ENCODE assay signal across 19 cellular contexts in the genomic region with DNA sequence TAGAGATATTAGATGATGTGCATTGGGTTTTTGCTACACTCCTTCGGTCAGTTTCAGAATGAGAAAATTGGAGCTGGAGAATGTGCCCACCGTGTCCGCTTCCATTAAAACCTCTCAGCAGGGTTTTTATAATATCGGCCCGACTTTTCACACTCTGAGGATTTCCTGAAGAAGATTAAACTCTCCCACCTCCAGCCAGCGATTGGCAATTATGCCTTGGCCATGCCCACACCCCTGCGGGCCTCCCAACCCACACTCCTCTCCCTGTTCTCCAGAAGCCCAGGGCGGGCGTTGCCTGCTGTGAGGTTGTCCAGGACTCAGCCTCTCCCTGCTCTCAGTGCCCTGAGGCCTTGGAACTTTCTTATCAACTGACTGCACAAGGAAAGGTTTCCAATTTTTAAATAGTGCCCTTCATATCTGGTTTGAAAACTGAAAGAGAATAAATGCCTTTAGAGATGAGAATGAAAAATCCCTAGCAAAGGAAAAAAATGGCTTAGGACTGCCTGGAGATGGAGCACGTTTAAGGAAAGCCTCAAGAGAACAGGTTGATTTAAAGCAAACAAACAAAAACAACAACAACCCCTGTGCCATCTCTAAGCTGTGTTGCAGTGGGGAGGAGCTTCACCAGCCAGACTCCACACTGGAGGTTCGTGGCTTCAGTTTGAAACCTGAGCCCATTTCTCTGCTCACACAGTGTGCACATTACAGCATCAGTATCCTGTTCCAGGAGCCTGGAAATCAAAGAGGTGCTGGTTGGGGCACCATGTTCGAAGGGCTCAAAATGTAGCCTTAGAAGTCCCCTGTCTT.
DNase-seq lines count a peak whose midpoint lies in the region; ATAC-seq and TF ChIP-seq lines count a peak whose summit lies in the region.
"Had no signal": no experiment of that assay in that cellular context is flagged by ENCODE, and none has a peak within 500 bp of the region (broad histone marks: within the 10 kb centered on the region; RNA-seq: fewer than 3 reads in every experiment).

No MANE protein-coding gene starts in this region.

- H3K9ac ChIP-seq in SK-N-MC (ENCODE audit: insufficient read length): no peak overlapping the region
- H3K9ac ChIP-seq in smooth muscle cell (ENCODE audit: low read depth): peak overlapping the region; percentile 71

- TF ChIP-seq CTCF in smooth muscle cell (IDR thresholded peaks at IDR 0.05; ENCODE audit: borderline replicate concordance, insufficient read depth, poor library complexity, severe bottlenecking): no peak

- no peaks in the 10 kb centered on the region for H4K20me1 ChIP-seq in smooth muscle cell (ENCODE audit: low read depth)

- no peak overlapping the region for H2AFZ ChIP-seq in smooth muscle cell (ENCODE audit: low read depth)

- peaks cover 2% of the 10 kb centered on the region for H3K79me2 ChIP-seq in smooth muscle cell (ENCODE audit: low read depth)

- 16% methylated on average over 12 of the region's 12 CpGs for WGBS in smooth muscle cell (ENCODE audit: low lambda C conversion rate)

- H3K9me3 ChIP-seq in SK-N-MC (ENCODE audit: low read depth, low read length): no peaks in the 10 kb centered on the region
- H3K9me3 ChIP-seq in smooth muscle cell (replicated peaks; ENCODE audit: low read depth): no peaks in the 10 kb centered on the region
- H3K9me3 ChIP-seq: pancreas had no signal

- intact Hi-C loops in left ventricle myocardium superior (cut with micrococcal nuclease): no loop called here

- H3F3A ChIP-seq in smooth muscle cell (ENCODE audit: low read depth): peaks cover 24% of the 10 kb centered on the region

- H3K27ac ChIP-seq in SK-N-MC (no peak overlapping the region), smooth muscle cell (ENCODE audit: low read depth) (peak overlapping the region; percentile 88)
- H3K27ac ChIP-seq: pancreas, VCaP had no signal

- H3K36me3 ChIP-seq in SK-N-MC (ENCODE audit: insufficient read depth, low read length): no peaks in the 10 kb centered on the region
- no peaks in the 10 kb centered on the region for H3K36me3 ChIP-seq in smooth muscle cell (ENCODE audit: low read depth)
- H3K36me3 ChIP-seq: pancreas had no signal

- ATAC-seq in left ventricle myocardium superior: peak; percentile 72
- no peak for ATAC-seq in HG02884 (IDR thresholded peaks at IDR 0.05; ENCODE audit: unreplicated experiment)
- ATAC-seq: GM12878, K562, pancreas had no signal

- H3K4me1 ChIP-seq in smooth muscle cell (ENCODE audit: low read depth): peaks cover 27% of the 10 kb centered on the region
- H3K4me1 ChIP-seq: pancreas had no signal

- DNase-seq in NCI-H510A (lab: John Stamatoyannopoulos, UW) (peak; percentile 3), NCI-H510A treated with DMSO at 0.1 percent for 48 hours (lab: John Stamatoyannopoulos, UW) (no peak), SK-N-MC (ENCODE audit: low read depth, low spot score) (no peak), left ventricle myocardium superior (no peak), smooth muscle cell (lab: John Stamatoyannopoulos, UW; ENCODE audit: unreplicated experiment) (no peak), anterior cingulate cortex (lab: John Stamatoyannopoulos, UW) (no peak), NCI-H1930 (lab: John Stamatoyannopoulos, UW) (no peak)
- DNase-seq: 8988T; activated CD8-positive, alpha-beta memory T cell treated with anti-CD3 and anti-CD28 coated beads for 24 hours; activated effector memory CD4-positive, alpha-beta T cell treated with Interleukin-2 at 50 U/mL for 16 hours; effector memory CD4-positive, alpha-beta T cell; midbrain; NCI-H446; pancreas; SW 1271 had no signal

- H3K4me2 ChIP-seq in smooth muscle cell: peak overlapping the region; percentile 84

- H3K4me3 ChIP-seq in SK-N-MC (peak overlapping the region; percentile 17; the same call in 1 of the 2 replicates), smooth muscle cell (peak overlapping the region; percentile 32)
- H3K4me3 ChIP-seq: GM12878, K562, pancreas had no signal

- no peaks in the 10 kb centered on the region for H3K27me3 ChIP-seq in smooth muscle cell (ENCODE audit: low read depth)
- H3K27me3 ChIP-seq: pancreas had no signal
